In genomic region chr6:170081556-170081955, GRCh38 we compare ENCODE assay signal across 15 cellular contexts.
"Had no signal": no experiment of that assay in that cellular context is flagged by ENCODE, and none has a peak within 500 bp of the region (broad histone marks: within the 10 kb centered on the region; RNA-seq: fewer than 3 reads in every experiment).

No MANE protein-coding gene starts in this region.

- H3K27me3 ChIP-seq: SJCRH30 had no signal

- ATAC-seq: activated CD4-positive, CD25-positive, alpha-beta regulatory T cell treated with anti-CD3 and anti-CD28 coated beads, Interleukin-2, amount 50 U/mL, for 24 hours; heart left ventricle; left colon had no signal

- H3K4me3 ChIP-seq: heart left ventricle, SJCRH30, smooth muscle cell, suprapubic skin had no signal

- H3K36me3 ChIP-seq: heart left ventricle, neutrophil, SJCRH30, suprapubic skin had no signal

- H3K9me3 Mint-ChIP-seq: activated naive CD4-positive, alpha-beta T cell treated with anti-CD3 and anti-CD28 coated beads, Interleukin-2, amount 10 ng/mL, durations not matched to agents 7 days and 5 days; stimulated activated naive CD8-positive, alpha-beta T cell treated with anti-CD3 and anti-CD28 coated beads, Interleukin-15, Interleukin-2, amounts not matched to agents 100 ng/mL and 50 ng/mL, for 24 hours had no signal

- H3K27me3 Mint-ChIP-seq: stimulated activated naive CD8-positive, alpha-beta T cell treated with anti-CD3 and anti-CD28 coated beads, Interleukin-15, Interleukin-2, amounts not matched to agents 100 ng/mL and 50 ng/mL, for 24 hours had no signal

- H3K4me1 ChIP-seq: heart left ventricle, suprapubic skin had no signal

- H3K36me3 Mint-ChIP-seq: activated naive CD4-positive, alpha-beta T cell treated with anti-CD3 and anti-CD28 coated beads, Interleukin-2, amount 10 ng/mL, durations not matched to agents 7 days and 5 days; naive B cell had no signal

- H3K27ac ChIP-seq: epithelial cell of prostate, heart left ventricle, neutrophil, SJCRH30, suprapubic skin had no signal

- DNase-seq: activated CD4-positive, alpha-beta T cell treated with anti-CD3 and anti-CD28 coated beads, Interleukin-2, amount 50 U/mL, for 4 hours; activated naive CD4-positive, alpha-beta T cell treated with anti-CD3 and anti-CD28 coated beads, Interleukin-2, amount 10 ng/mL, durations not matched to agents 7 days and 5 days; foreskin melanocyte; left colon; mammary epithelial cell; naive B cell; T-helper 2 cell had no signal

- H3K9me3 ChIP-seq: heart left ventricle, neutrophil, SJCRH30, suprapubic skin had no signal

- H3K4me3 Mint-ChIP-seq: activated naive CD4-positive, alpha-beta T cell treated with anti-CD3 and anti-CD28 coated beads, Interleukin-2, amount 10 ng/mL, durations not matched to agents 7 days and 5 days; stimulated activated naive CD8-positive, alpha-beta T cell treated with anti-CD3 and anti-CD28 coated beads, Interleukin-15, Interleukin-2, amounts not matched to agents 100 ng/mL and 50 ng/mL, for 24 hours had no signal

- H3K27ac Mint-ChIP-seq: activated naive CD4-positive, alpha-beta T cell treated with anti-CD3 and anti-CD28 coated beads, Interleukin-2, amount 10 ng/mL, durations not matched to agents 7 days and 5 days; naive B cell; stimulated activated naive CD8-positive, alpha-beta T cell treated with anti-CD3 and anti-CD28 coated beads, Interleukin-15, Interleukin-2, amounts not matched to agents 100 ng/mL and 50 ng/mL, for 24 hours had no signal
